In the genomic region with DNA sequence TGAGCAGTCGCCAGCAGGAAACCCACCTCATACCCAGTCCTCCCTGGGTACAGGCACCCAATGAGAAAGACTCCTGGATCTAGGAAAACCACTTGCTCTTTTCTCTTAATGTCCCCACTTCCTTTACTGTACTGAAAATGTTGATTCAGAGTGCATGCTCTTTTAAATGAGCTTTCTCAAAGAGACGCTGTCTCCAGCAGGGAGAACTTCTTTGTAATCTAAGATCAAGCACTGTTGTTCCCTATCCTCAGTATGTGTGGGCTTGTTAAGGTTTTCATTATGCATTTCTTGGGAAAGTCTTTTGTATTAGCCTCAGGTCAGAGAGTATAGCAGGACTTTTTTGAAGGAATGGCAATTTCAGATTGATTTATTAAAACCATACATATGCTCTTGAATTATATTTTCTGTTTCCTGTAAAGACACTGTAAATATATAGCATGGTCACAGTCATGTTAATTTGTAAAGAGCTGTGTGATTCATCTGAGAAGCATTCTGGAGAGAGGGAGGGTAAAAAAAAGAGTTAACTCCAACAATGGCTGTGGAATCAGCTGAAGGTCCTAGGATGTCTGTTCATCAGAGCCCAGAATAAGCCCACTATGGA, we compare ENCODE assay signal across 13 cellular contexts.
DNase-seq lines count a peak whose midpoint lies in the region; ATAC-seq, FAIRE-seq and TF ChIP-seq lines count a peak whose summit lies in the region.
"Had no signal": no experiment of that assay in that cellular context is flagged by ENCODE, and none has a peak within 500 bp of the region (broad histone marks: within the 10 kb centered on the region; RNA-seq: fewer than 3 reads in every experiment).

No MANE protein-coding gene starts in this region.

- intact Hi-C loops in testis (cut with DNase I; ENCODE audit: low total_unique reads) = loop anchor here (10.0 kb wide), 1 partner anchor 317 kb away; no protein-coding TSS in a partner anchor

- no peaks in the 10 kb centered on the region for H3K9me3 ChIP-seq in A549
- no peaks in the 10 kb centered on the region for H3K9me3 ChIP-seq in testis

- no peaks in the 10 kb centered on the region for H3K36me3 ChIP-seq in testis (ENCODE audit: low read depth, missing control alignments)

- H3K4me1 ChIP-seq in A549 (peaks cover 33% of the 10 kb centered on the region), testis (no peaks in the 10 kb centered on the region)

- no peak for TF ChIP-seq RAD21 in A549 (conservative IDR thresholded peaks at IDR 0.05 in 1 of 2, IDR thresholded peaks at IDR 0.05 in 1 of 2)

- POLR2A ChIA-PET in A549 (lab: Yijun Ruan, JAX) = no interaction called here

- H3K4me3 ChIP-seq in A549 = no peak overlapping the region
- H3K4me3 ChIP-seq in astrocyte of the spinal cord (ENCODE audit: low read depth, low read length) = no peak overlapping the region
- H3K4me3 ChIP-seq in testis = no peak overlapping the region
- H3K4me3 ChIP-seq: lung had no signal

- CTCF ChIA-PET in A549 (lab: Yijun Ruan, JAX) = interaction anchor here (0.6 to 2.9 kb wide), 4 partner anchors 19 to 322 kb away, joined by 3 to 16 read pairs (median 6); no protein-coding TSS in a partner anchor

- peak overlapping the region; percentile 76 for H3K4me2 ChIP-seq in A549

- H3K27ac ChIP-seq in A549 (peak overlapping the region; percentile 79 to 80), testis (no peak overlapping the region)

- WGBS in A549 (ENCODE audit: missing lambda C conversion rate) = 50% methylated on average over 2 of the region's 2 CpGs
- WGBS in testis, 2 donors = 78 to 92% methylated on average over 2 of the region's 2 CpGs

- in situ Hi-C loops in astrocyte of the spinal cord (cut with HindIII; ENCODE audit: low sequenced_read_pairs) = no loop called here

- TF ChIP-seq POLR2A in A549 (IDR thresholded peaks at IDR 0.05; ENCODE audit: low read length) (no peak), testis (IDR thresholded peaks at IDR 0.05) (no peak)

- FAIRE-seq in A549 (lab: Jason Lieb, UNC) = no peak
- FAIRE-seq in HTR-8/SVneo (lab: Jason Lieb, UNC) = no peak
- FAIRE-seq: GM18507 had no signal

- H3K27me3 ChIP-seq in testis = no peaks in the 10 kb centered on the region

- TF ChIP-seq CTCF in A549 (IDR thresholded peaks at IDR 0.05) (no peak), astrocyte of the spinal cord (IDR thresholded peaks at IDR 0.05; ENCODE audit: low read depth, low read length) (no peak), testis (IDR thresholded peaks at IDR 0.05) (no peak)

- ATAC-seq in A549 (peak; percentile 72 to 81), HG03139 (IDR thresholded peaks at IDR 0.05; ENCODE audit: unreplicated experiment) (no peak), HG03460 (IDR thresholded peaks at IDR 0.05; ENCODE audit: unreplicated experiment) (no peak)

- no peak for TF ChIP-seq EP300 in A549 (IDR thresholded peaks at IDR 0.05)

- DNase-seq in A549 (ENCODE audit: low read depth in 1 of 2, low spot score in 1 of 2) = peak; percentile 13 to 51
- peak; percentile 38 for DNase-seq in HTR-8/SVneo (ENCODE audit: insufficient read length, low spot score)
- peak; percentile 67 for DNase-seq in astrocyte of the spinal cord (ENCODE audit: low read depth, low spot score)
- DNase-seq in kidney glomerular epithelial cell (lab: John Stamatoyannopoulos, UW) = peak; percentile 66
- DNase-seq in testis = no peak
- no peak for DNase-seq in activated naive CD4-positive, alpha-beta T cell treated with anti-CD3 and anti-CD28 coated beads, Interleukin-2, amount 50 U/mL, for 16 hours
- DNase-seq: activated T-cell treated with anti-CD3 and anti-CD28 coated beads, Interleukin-2, amount 50 U/mL, for 48 hours; glutamatergic neuron; substantia nigra had no signal

TF ChIP-seq in A549, 52 proteins besides CTCF, POLR2A, EP300 and RAD21:
- TF ChIP-seq EHF (CRISPR knock-in tag; IDR thresholded peaks at IDR 0.05) (no peak), FOSL2 (IDR thresholded peaks at IDR 0.05) (no peak), FOSL2 (CRISPR knock-in tag; IDR thresholded peaks at IDR 0.05) (peak; percentile 46), JUNB (IDR thresholded peaks at IDR 0.05) (peak; percentile 51; the same call in 1 of the 2 replicates)

Comparison
In these comparisons a context has a peak if more than half of its experiments do, and no peak if none do; other contexts are left out.
1. ATAC-seq: peak in A549 (2 of 2); none in HG03139 (single experiment) and HG03460 (single experiment).
2. DNase-seq: peak in A549 (2 of 2), HTR-8/SVneo (single experiment), astrocyte of the spinal cord (single experiment) and kidney glomerular epithelial cell (single experiment); none in testis (single experiment) and activated naive CD4-positive, alpha-beta T cell treated with anti-CD3 and anti-CD28 coated beads, Interleukin-2, amount 50 U/mL, for 16 hours (single experiment).
3. H3K27ac ChIP-seq: peak in A549 (2 of 2); none in testis (0 of 2).